In genomic region chr1:174964261-174964984, GRCh38 we compare ENCODE assay signal across 8 cellular contexts. TPM values are rescaled to one million over a fixed set of nuclear protein-coding genes. Genes with fewer than 3 reads are reported as not detected.
A peak's percentile ranks its signal among the peaks of the same experiment; 100 is the strongest.
DNase-seq lines count a peak whose midpoint lies in the region; ATAC-seq, FAIRE-seq and TF ChIP-seq lines count a peak whose summit lies in the region.

No MANE protein-coding gene starts in this region.

- H3K4me3 ChIP-seq in OCI-LY1 (ENCODE audit: low read depth, low read length, poor library complexity, severe bottlenecking) (peak overlapping the region; percentile 55), choroid plexus epithelial cell (ENCODE audit: low read depth, low read length) (no peak overlapping the region)

- H3K9ac ChIP-seq in OCI-LY1 (ENCODE audit: low read length), result peak overlapping the region; percentile 68

- no peaks in the 10 kb centered on the region for H4K20me1 ChIP-seq in OCI-LY1 (ENCODE audit: insufficient read depth, low read length)

- peak overlapping the region; percentile 69 for H3K4me2 ChIP-seq in OCI-LY1 (ENCODE audit: low read length)

- FAIRE-seq in frontal cortex (lab: Jason Lieb, UNC), result no peak

- H3K4me1 ChIP-seq in OCI-LY1 (ENCODE audit: insufficient read depth, low read length, severe bottlenecking), result peaks cover 70% of the 10 kb centered on the region

- H3K9me2 ChIP-seq in OCI-LY1 (ENCODE audit: low read depth, low read length), result no peaks in the 10 kb centered on the region

- H3K79me2 ChIP-seq in OCI-LY1 (ENCODE audit: insufficient read depth, low read length), result no peaks in the 10 kb centered on the region

- peak overlapping the region; percentile 67 for H3K4me3 Mint-ChIP-seq in natural killer cell treated with Interleukin-12 subunit alpha and Interleukin-12 subunit beta and Interleukin-15 and Interleukin-18, amount 100 ng/mL, for 72 hours

- H3K27ac Mint-ChIP-seq in natural killer cell treated with Interleukin-12 subunit alpha and Interleukin-12 subunit beta and Interleukin-15 and Interleukin-18, amount 100 ng/mL, for 72 hours, result peak overlapping the region; percentile 76 to 98

- no peak overlapping the region for H2AFZ ChIP-seq in OCI-LY1 (ENCODE audit: low read length)

- intact Hi-C loops in posterior vena cava (cut with DNase I), result loop anchor here in 1 of 2 donors (5.0 kb wide), 1 partner anchor 162 kb away; no protein-coding TSS in a partner anchor

- H3K9me3 ChIP-seq in OCI-LY1 (ENCODE audit: low read length), result no peaks in the 10 kb centered on the region

- no peaks in the 10 kb centered on the region for H3K36me3 Mint-ChIP-seq in natural killer cell treated with Interleukin-12 subunit alpha and Interleukin-12 subunit beta and Interleukin-15 and Interleukin-18, amount 100 ng/mL, for 72 hours

- DNase-seq in choroid plexus epithelial cell (ENCODE audit: low read depth) (peak; percentile 56), posterior vena cava (ENCODE audit: low spot score) (no peak), frontal cortex (ENCODE audit: low spot score in 2 of 2) (no peak)
- no peak for DNase-seq in natural killer cell treated with Interleukin-12 subunit alpha and Interleukin-12 subunit beta and Interleukin-15 and Interleukin-18, amount 100 ng/mL, for 72 hours (ENCODE audit: low spot score)
- DNase-seq in activated CD8-positive, alpha-beta memory T cell treated with anti-CD3 and anti-CD28 coated beads for 24 hours, result no peak

- peaks cover 19% of the 10 kb centered on the region; the same call in 1 of the 2 replicates for H3K36me3 ChIP-seq in OCI-LY1 (ENCODE audit: insufficient read depth, low read length)

- H3K4me1 Mint-ChIP-seq in natural killer cell treated with Interleukin-12 subunit alpha and Interleukin-12 subunit beta and Interleukin-15 and Interleukin-18, amount 100 ng/mL, for 72 hours (ENCODE audit: low read depth in 2 of 2), result peaks cover 40 to 51% of the 10 kb centered on the region in 2 donors

- peaks cover 7% of the 10 kb centered on the region; the same call in 1 of the 2 replicates for H3F3A ChIP-seq in OCI-LY1 (ENCODE audit: insufficient read depth, low read length)

- no peaks in the 10 kb centered on the region for H3K27me3 Mint-ChIP-seq in natural killer cell treated with Interleukin-12 subunit alpha and Interleukin-12 subunit beta and Interleukin-15 and Interleukin-18, amount 100 ng/mL, for 72 hours

- TF ChIP-seq CTCF in OCI-LY1 (IDR thresholded peaks at IDR 0.05; ENCODE audit: low read length) (no peak), choroid plexus epithelial cell (conservative IDR thresholded peaks at IDR 0.05; ENCODE audit: low read depth, low read length) (no peak)

- no peaks in the 10 kb centered on the region for H3K27me3 ChIP-seq in OCI-LY1 (ENCODE audit: insufficient read depth, low read length)

- peak; percentile 39 for ATAC-seq in GM19372 (IDR thresholded peaks at IDR 0.05; ENCODE audit: low read depth, unreplicated experiment)
- peak; percentile 79 to 87 for ATAC-seq in natural killer cell treated with Interleukin-12 subunit alpha and Interleukin-12 subunit beta and Interleukin-15 and Interleukin-18, amount 100 ng/mL, for 72 hours
- ATAC-seq in HG02938 (IDR thresholded peaks at IDR 0.05; ENCODE audit: unreplicated experiment), result no peak

- no peaks in the 10 kb centered on the region for H3K9me3 Mint-ChIP-seq in natural killer cell treated with Interleukin-12 subunit alpha and Interleukin-12 subunit beta and Interleukin-15 and Interleukin-18, amount 100 ng/mL, for 72 hours

- H3K27ac ChIP-seq in OCI-LY1 (ENCODE audit: low read depth, low read length, poor library complexity, severe bottlenecking), result peak overlapping the region; percentile 94

RNA-seq across cellular contexts. Expression of gene CACYBP, which starts 35.3 kb away (rescaled TPM):
- 100 to 1,000 TPM; 199 to 288 TPM for total RNA-seq in natural killer cell treated with Interleukin-12 subunit alpha and Interleukin-12 subunit beta and Interleukin-15 and Interleukin-18, amount 100 ng/mL, for 72 hours
- total RNA-seq in posterior vena cava (10 to 100 TPM; 45.7 to 47.9 TPM), frontal cortex (182 TPM)

RNA-seq across cellular contexts. Expression of gene MRPS14, which starts 58.8 kb away (rescaled TPM):
- 10 to 100 TPM; 23.9 to 34.7 TPM for total RNA-seq in natural killer cell treated with Interleukin-12 subunit alpha and Interleukin-12 subunit beta and Interleukin-15 and Interleukin-18, amount 100 ng/mL, for 72 hours
- total RNA-seq in posterior vena cava (10 to 100 TPM; 18.1 to 28.8 TPM), frontal cortex (46.9 TPM)
